In genomic region chr9:16460711-16461110, GRCh38 we compare ENCODE assay signal across 20 cellular contexts.
DNase-seq lines count a peak whose midpoint lies in the region; ATAC-seq and TF ChIP-seq lines count a peak whose summit lies in the region.
"Had no signal": no experiment of that assay in that cellular context is flagged by ENCODE, and none has a peak within 500 bp of the region (broad histone marks: within the 10 kb centered on the region; RNA-seq: fewer than 3 reads in every experiment).

No MANE protein-coding gene starts in this region.

- no peaks in the 10 kb centered on the region for H3K36me3 Mint-ChIP-seq in GM23338 (ENCODE audit: low read depth)
- H3K36me3 Mint-ChIP-seq: CD8-positive, alpha-beta T cell had no signal

- no peak for TF ChIP-seq CTCF in GM23338 (conservative IDR thresholded peaks at IDR 0.05; ENCODE audit: low read depth in 2 of 2)
- TF ChIP-seq CTCF in VCaP (conservative IDR thresholded peaks at IDR 0.05), result no peak
- no peak for TF ChIP-seq CTCF in fibroblast of villous mesenchyme (IDR thresholded peaks at IDR 0.05; ENCODE audit: insufficient read depth, low read depth, low read length)

- H3K4me3 ChIP-seq in GM23338 (no peak overlapping the region), fibroblast of villous mesenchyme (ENCODE audit: low read depth, low read length) (no peak overlapping the region), rectal smooth muscle tissue (ENCODE audit: low read length) (no peak overlapping the region)
- H3K4me3 ChIP-seq: GM23248, SJSA1 had no signal

- H3K4me3 Mint-ChIP-seq in GM23338, result no peak overlapping the region
- H3K4me3 Mint-ChIP-seq: CD8-positive, alpha-beta T cell had no signal

- H3K4me1 Mint-ChIP-seq in GM23338, result peaks cover 56% of the 10 kb centered on the region

- no peaks in the 10 kb centered on the region for H3F3A ChIP-seq in GM23338 (replicated peaks; ENCODE audit: low read depth)

- H3K27ac ChIP-seq in GM23338 (ENCODE audit: low read depth) (peak overlapping the region; percentile 70), VCaP (peak overlapping the region; percentile 48; the same call in 1 of the 2 replicates), rectal smooth muscle tissue (ENCODE audit: low read depth, low read length) (peak overlapping the region; percentile 14)
- H3K27ac ChIP-seq: GM23248, SJSA1 had no signal

- DNase-seq in GM23338 (ENCODE audit: low spot score), result no peak
- peak; percentile 91 for DNase-seq in fibroblast of villous mesenchyme (ENCODE audit: low read depth)
- no peak for DNase-seq in dedifferentiated amniotic fluid mesenchymal stem cell (ENCODE audit: extremely low spot score)
- DNase-seq: 8988T; AML-193; C1 segment of cervical spinal cord; CD8-positive, alpha-beta T cell; DND-41; GM23248; Kasumi-1; NCI-H1694 treated with DMSO at 0.1 percent for 48 hours; NCI-H2081 treated with DMSO at 0.1 percent for 48 hours; NCI-H446 treated with DMSO at 0.1 percent for 48 hours; NCI-H774; NK-92 treated with Interleukin-12 subunit alpha and Interleukin-12 subunit beta, amount 100 ng/mL, for 24 hours had no signal

- no peaks in the 10 kb centered on the region for H4K20me1 ChIP-seq in GM23338 (replicated peaks; ENCODE audit: insufficient read depth)

- peak overlapping the region; percentile 72; the same call in 1 of the 2 replicates for H3K27ac Mint-ChIP-seq in GM23338
- H3K27ac Mint-ChIP-seq: CD8-positive, alpha-beta T cell had no signal

- H3K79me2 ChIP-seq in GM23338 (replicated peaks; ENCODE audit: insufficient read depth), result no peaks in the 10 kb centered on the region

- H3K4me1 ChIP-seq in GM23338 (ENCODE audit: insufficient read depth) (peaks cover 30% of the 10 kb centered on the region), rectal smooth muscle tissue (ENCODE audit: control insufficient read depth, insufficient read depth, low read length) (peaks cover 22% of the 10 kb centered on the region)
- H3K4me1 ChIP-seq: SJSA1 had no signal

- H3K4me2 ChIP-seq in GM23338, result no peak overlapping the region

- 0 out of 2 replicates have a peak, but pooled peaks cover 5% of the 10 kb centered on the region for H3K9me2 ChIP-seq in GM23338 (ENCODE audit: insufficient read depth)

- ATAC-seq in GM23338, result no peak
- no peak for ATAC-seq in HG02610 (IDR thresholded peaks at IDR 0.05; ENCODE audit: unreplicated experiment)
- no peak for ATAC-seq in HG03520 (IDR thresholded peaks at IDR 0.05; ENCODE audit: unreplicated experiment)
- ATAC-seq: CD8-positive, alpha-beta T cell had no signal

- no peaks in the 10 kb centered on the region for H3K9me3 Mint-ChIP-seq in GM23338
- H3K9me3 Mint-ChIP-seq: CD8-positive, alpha-beta T cell had no signal

- H2AFZ ChIP-seq in GM23338, result no peak overlapping the region
- H2AFZ ChIP-seq: GM23248 had no signal

- H3K27me3 ChIP-seq in GM23338 (ENCODE audit: insufficient read depth), result no peaks in the 10 kb centered on the region
- no peaks in the 10 kb centered on the region for H3K27me3 ChIP-seq in rectal smooth muscle tissue (ENCODE audit: control insufficient read depth, insufficient read depth, low read length)
- H3K27me3 ChIP-seq: SJSA1 had no signal

- no peak overlapping the region for H3K9ac ChIP-seq in rectal smooth muscle tissue (ENCODE audit: low read length)
- H3K9ac ChIP-seq: GM23248 had no signal

- peaks cover 2% of the 10 kb centered on the region for H3K27me3 Mint-ChIP-seq in GM23338 (ENCODE audit: insufficient read depth, low read depth, poor library complexity)

- H3K36me3 ChIP-seq in GM23338 (ENCODE audit: insufficient read depth) (no peaks in the 10 kb centered on the region; the same call in 1 of the 2 replicates), rectal smooth muscle tissue (ENCODE audit: control insufficient read depth, insufficient read depth, low read length) (no peaks in the 10 kb centered on the region)
- H3K36me3 ChIP-seq: SJSA1 had no signal

TF ChIP-seq in GM23338, 12 proteins besides CTCF, POLR2A, EP300 and RAD21 (continues in another document):
- TF ChIP-seq JUNB (IDR thresholded peaks at IDR 0.05; ENCODE audit: unreplicated experiment) (no peak), STAT1 (IDR thresholded peaks at IDR 0.05; ENCODE audit: unreplicated experiment) (no peak), EZH2phosphoT487 (IDR thresholded peaks at IDR 0.05; ENCODE audit: unreplicated experiment) (no peak), ZNF114 (CRISPR knock-in tag; IDR thresholded peaks at IDR 0.05) (no peak), POLR2AphosphoS5 (IDR thresholded peaks at IDR 0.05; ENCODE audit: low read depth) (no peak), NANOG (IDR thresholded peaks at IDR 0.05; ENCODE audit: borderline replicate concordance) (no peak), CREB1 (CRISPR knock-in tag; IDR thresholded peaks at IDR 0.05; ENCODE audit: low read depth) (no peak)
- TF ChIP-seq, protein P1, sequence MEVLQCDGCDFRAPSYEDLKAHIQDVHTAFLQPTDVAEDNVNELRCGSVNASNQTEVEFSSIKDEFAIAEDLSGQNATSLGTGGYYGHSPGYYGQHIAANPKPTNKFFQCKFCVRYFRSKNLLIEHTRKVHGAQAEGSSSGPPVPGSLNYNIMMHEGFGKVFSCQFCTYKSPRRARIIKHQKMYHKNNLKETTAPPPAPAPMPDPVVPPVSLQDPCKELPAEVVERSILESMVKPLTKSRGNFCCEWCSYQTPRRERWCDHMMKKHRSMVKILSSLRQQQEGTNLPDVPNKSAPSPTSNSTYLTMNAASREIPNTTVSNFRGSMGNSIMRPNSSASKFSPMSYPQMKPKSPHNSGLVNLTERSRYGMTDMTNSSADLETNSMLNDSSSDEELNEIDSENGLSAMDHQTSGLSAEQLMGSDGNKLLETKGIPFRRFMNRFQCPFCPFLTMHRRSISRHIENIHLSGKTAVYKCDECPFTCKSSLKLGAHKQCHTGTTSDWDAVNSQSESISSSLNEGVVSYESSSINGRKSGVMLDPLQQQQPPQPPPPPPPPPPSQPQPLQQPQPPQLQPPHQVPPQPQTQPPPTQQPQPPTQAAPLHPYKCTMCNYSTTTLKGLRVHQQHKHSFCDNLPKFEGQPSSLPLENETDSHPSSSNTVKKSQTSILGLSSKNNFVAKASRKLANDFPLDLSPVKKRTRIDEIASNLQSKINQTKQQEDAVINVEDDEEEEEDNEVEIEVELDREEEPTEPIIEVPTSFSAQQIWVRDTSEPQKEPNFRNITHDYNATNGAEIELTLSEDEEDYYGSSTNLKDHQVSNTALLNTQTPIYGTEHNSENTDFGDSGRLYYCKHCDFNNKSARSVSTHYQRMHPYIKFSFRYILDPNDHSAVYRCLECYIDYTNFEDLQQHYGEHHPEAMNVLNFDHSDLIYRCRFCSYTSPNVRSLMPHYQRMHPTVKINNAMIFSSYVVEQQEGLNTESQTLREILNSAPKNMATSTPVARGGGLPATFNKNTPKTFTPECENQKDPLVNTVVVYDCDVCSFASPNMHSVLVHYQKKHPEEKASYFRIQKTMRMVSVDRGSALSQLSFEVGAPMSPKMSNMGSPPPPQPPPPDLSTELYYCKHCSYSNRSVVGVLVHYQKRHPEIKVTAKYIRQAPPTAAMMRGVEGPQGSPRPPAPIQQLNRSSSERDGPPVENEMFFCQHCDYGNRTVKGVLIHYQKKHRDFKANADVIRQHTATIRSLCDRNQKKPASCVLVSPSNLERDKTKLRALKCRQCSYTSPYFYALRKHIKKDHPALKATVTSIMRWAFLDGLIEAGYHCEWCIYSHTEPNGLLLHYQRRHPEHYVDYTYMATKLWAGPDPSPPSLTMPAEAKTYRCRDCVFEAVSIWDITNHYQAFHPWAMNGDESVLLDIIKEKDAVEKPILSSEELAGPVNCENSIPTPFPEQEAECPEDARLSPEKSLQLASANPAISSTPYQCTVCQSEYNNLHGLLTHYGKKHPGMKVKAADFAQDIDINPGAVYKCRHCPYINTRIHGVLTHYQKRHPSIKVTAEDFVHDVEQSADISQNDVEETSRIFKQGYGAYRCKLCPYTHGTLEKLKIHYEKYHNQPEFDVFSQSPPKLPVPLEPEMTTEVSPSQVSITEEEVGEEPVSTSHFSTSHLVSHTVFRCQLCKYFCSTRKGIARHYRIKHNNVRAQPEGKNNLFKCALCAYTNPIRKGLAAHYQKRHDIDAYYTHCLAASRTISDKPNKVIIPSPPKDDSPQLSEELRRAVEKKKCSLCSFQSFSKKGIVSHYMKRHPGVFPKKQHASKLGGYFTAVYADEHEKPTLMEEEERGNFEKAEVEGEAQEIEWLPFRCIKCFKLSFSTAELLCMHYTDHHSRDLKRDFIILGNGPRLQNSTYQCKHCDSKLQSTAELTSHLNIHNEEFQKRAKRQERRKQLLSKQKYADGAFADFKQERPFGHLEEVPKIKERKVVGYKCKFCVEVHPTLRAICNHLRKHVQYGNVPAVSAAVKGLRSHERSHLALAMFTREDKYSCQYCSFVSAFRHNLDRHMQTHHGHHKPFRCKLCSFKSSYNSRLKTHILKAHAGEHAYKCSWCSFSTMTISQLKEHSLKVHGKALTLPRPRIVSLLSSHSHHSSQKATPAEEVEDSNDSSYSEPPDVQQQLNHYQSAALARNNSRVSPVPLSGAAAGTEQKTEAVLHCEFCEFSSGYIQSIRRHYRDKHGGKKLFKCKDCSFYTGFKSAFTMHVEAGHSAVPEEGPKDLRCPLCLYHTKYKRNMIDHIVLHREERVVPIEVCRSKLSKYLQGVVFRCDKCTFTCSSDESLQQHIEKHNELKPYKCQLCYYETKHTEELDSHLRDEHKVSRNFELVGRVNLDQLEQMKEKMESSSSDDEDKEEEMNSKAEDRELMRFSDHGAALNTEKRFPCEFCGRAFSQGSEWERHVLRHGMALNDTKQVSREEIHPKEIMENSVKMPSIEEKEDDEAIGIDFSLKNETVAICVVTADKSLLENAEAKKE (CRISPR knock-in tag; IDR thresholded peaks at IDR 0.05), result no peak

Comparison
In these comparisons a context has a peak if more than half of its experiments do, and no peak if none do; other contexts are left out.
1. H3K27ac ChIP-seq: peak in every context shown above with its lines; median percentile 70 in GM23338; 48 in VCaP; 14 in rectal smooth muscle tissue.